23 cellular contexts compared by ENCODE assay signal in the genomic region with DNA sequence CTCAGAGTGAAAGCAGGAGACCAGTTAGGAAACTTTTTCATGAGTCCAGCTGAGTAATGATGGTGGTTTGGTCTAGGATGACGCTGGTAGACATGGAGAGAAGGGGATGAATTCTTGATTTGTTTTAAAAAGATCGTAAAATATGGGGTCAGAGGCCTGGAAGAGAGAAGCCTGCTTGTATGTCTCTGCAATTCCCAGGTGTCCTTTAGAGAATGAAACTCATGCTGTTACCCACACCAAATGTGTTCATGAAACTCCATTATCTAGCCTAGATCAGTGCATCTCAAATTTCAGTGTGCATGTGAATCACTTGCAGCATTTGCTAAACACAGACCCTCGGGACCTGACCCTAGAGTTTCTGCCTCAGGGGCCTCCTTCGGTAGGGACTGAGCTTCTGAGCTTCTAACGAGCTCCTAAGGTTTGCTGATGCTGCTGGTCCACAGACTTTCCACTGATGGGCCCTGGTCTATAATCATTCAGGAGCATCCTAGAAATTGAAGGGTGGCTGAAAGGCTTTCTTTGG.
DNase-seq lines count a peak whose midpoint lies in the region; TF ChIP-seq lines count a peak whose summit lies in the region.
"Had no signal": no experiment of that assay in that cellular context is flagged by ENCODE, and none has a peak within 500 bp of the region (broad histone marks: within the 10 kb centered on the region; RNA-seq: fewer than 3 reads in every experiment).

No MANE protein-coding gene starts in this region.

- TF ChIP-seq CTCF in BE2C (IDR thresholded peaks at IDR 0.05; ENCODE audit: low read depth, low read length): no peak

- H3K9me3 ChIP-seq in BE2C: no peaks in the 10 kb centered on the region
- H3K9me3 ChIP-seq: A549, BLaER1, HAP-1, SK-N-SH had no signal

- DNase-seq in BE2C: peak; percentile 21
- DNase-seq in LHCN-M2 (ENCODE audit: low read depth): peak; percentile 25
- peak; percentile 68 for DNase-seq in SK-N-DZ (ENCODE audit: low spot score)
- peak; percentile 30 for DNase-seq in fibroblast of peridontal ligament (ENCODE audit: extremely low read depth)
- no peak for DNase-seq in GF-D8 (lab: John Stamatoyannopoulos, UW)
- DNase-seq in cerebellum (ENCODE audit: low spot score): no peak
- DNase-seq in activated CD4-positive, alpha-beta T cell treated with anti-CD3 and anti-CD28 coated beads for 1 hour: no peak
- no peak for DNase-seq in NCI-H2227 treated with DMSO at 0.1 percent for 48 hours (lab: John Stamatoyannopoulos, UW)
- DNase-seq: CD4-positive, alpha-beta memory T cell; DMS53; GM23248; IMR-90; Karpas-422; NCI-H1092 treated with DMSO at 0.1 percent for 48 hours; NCI-H1694; NCI-H2107; NCI-H446; NCI-H526 treated with DMSO at 0.1 percent for 48 hours; SHP77; SK-N-SH had no signal

- no peaks in the 10 kb centered on the region for H3K27me3 ChIP-seq in BE2C
- H3K27me3 ChIP-seq: BLaER1 had no signal

- no peak overlapping the region for H3K4me3 ChIP-seq in BE2C (ENCODE audit: low read depth, low read length)
- H3K4me3 ChIP-seq: A549, BLaER1, GM23248, HAP-1 had no signal

- no peaks in the 10 kb centered on the region for H3K4me1 ChIP-seq in BE2C

- H3K36me3 ChIP-seq in BE2C: peaks cover 9% of the 10 kb centered on the region; the same call in 1 of the 2 replicates
- H3K36me3 ChIP-seq: HAP-1 had no signal

Comparison
In these comparisons a context has a peak if more than half of its experiments do, and no peak if none do; other contexts are left out.
1. DNase-seq: peak in BE2C (single experiment), LHCN-M2 (single experiment), SK-N-DZ (single experiment) and fibroblast of peridontal ligament (single experiment); none in GF-D8 (single experiment), cerebellum (single experiment), activated CD4-positive, alpha-beta T cell treated with anti-CD3 and anti-CD28 coated beads for 1 hour (single experiment) and NCI-H2227 treated with DMSO at 0.1 percent for 48 hours (single experiment).